ENCODE assay signal across 1 cellular context in genomic region chr3:46994801-46995731, GRCh38.
TF ChIP-seq lines count a peak whose summit lies in the region.

No MANE protein-coding gene starts in this region.

TF ChIP-seq in K562, 482 proteins besides CTCF, POLR2A, EP300 and RAD21:
- 0 out of 2 replicates have a peak, but pooled peaks have one; percentile 46 for TF ChIP-seq ETS1 (conservative IDR thresholded peaks at IDR 0.05; ENCODE audit: control insufficient read depth, low read depth, low read length)
- TF ChIP-seq RBM22 (IDR thresholded peaks at IDR 0.05; ENCODE audit: low read depth, low read length, poor library complexity, severe bottlenecking), result peak; percentile 31
- no peak for TF ChIP-seq SAFB2 (IDR thresholded peaks at IDR 0.05; ENCODE audit: borderline replicate concordance, low read depth, low read length, severe bottlenecking)
- no peak for TF ChIP-seq BCL6 (CRISPR knock-in tag; IDR thresholded peaks at IDR 0.05)
- TF ChIP-seq USF1 (CRISPR knock-in tag; IDR thresholded peaks at IDR 0.05), result 0 out of 2 replicates have a peak, but pooled peaks have one; percentile 23
- TF ChIP-seq ZNF280B (CRISPR knock-in tag; IDR thresholded peaks at IDR 0.05), result no peak
- no peak for TF ChIP-seq ARHGAP35 (IDR thresholded peaks at IDR 0.05; ENCODE audit: partially characterized antibody)
- TF ChIP-seq RBFOX2 (IDR thresholded peaks at IDR 0.05; ENCODE audit: low read depth, low read length), result peak; percentile 43; the same call in 1 of the 2 replicates
- peak; percentile 67 for TF ChIP-seq POLR2G (IDR thresholded peaks at IDR 0.05; ENCODE audit: low read depth, low read length)
- TF ChIP-seq ZNF311 (CRISPR knock-in tag; IDR thresholded peaks at IDR 0.05), result no peak
